ENCODE assay signal across 9 cellular contexts in genomic region chr20:52105573-52106422, GRCh38.
DNase-seq lines count a peak whose midpoint lies in the region; ATAC-seq, FAIRE-seq and TF ChIP-seq lines count a peak whose summit lies in the region.
"Had no signal": no experiment of that assay in that cellular context is flagged by ENCODE, and none has a peak within 500 bp of the region (broad histone marks: within the 10 kb centered on the region; RNA-seq: fewer than 3 reads in every experiment).

No MANE protein-coding gene starts in this region.

- intact Hi-C loops in endothelial cell of umbilical vein (cut with micrococcal nuclease): no loop called here

- no TSS peak for BruUV-seq in endothelial cell of umbilical vein (replicated peaks; lab: Mats Ljungman, UMichigan)

- no peaks in the 10 kb centered on the region for H3K9me3 ChIP-seq in endothelial cell of umbilical vein (replicated peaks; ENCODE audit: control insufficient read depth, insufficient read depth, low read length)
- no peaks in the 10 kb centered on the region for H3K9me3 ChIP-seq in gastroesophageal sphincter

- peaks cover 35% of the 10 kb centered on the region for H3K79me2 ChIP-seq in endothelial cell of umbilical vein (ENCODE audit: control insufficient read depth, insufficient read depth, low read length)

- CTCF ChIA-PET in BJ (lab: Yijun Ruan, JAX): interaction anchor here (0.6 kb wide), 2 partner anchors 11 to 34 kb away, joined by 3 read pairs; no protein-coding TSS in a partner anchor
- CTCF ChIA-PET in endothelial cell of umbilical vein (lab: Charles Lee): interaction anchor here (0.6 to 2.9 kb wide), 4 partner anchors 9 to 50 kb away, joined by 3 to 18 read pairs (median 3); no protein-coding TSS in a partner anchor

- DNase-seq in BJ (ENCODE audit: low read depth): no peak
- peak; percentile 90 for DNase-seq in NCI-H2171 treated with DMSO at 0.1 percent for 48 hours (lab: John Stamatoyannopoulos, UW)
- peak; percentile 40 for DNase-seq in endothelial cell of umbilical vein (ENCODE audit: low read depth, low spot score)
- no peak for DNase-seq in naive thymus-derived CD8-positive, alpha-beta T cell
- no peak for DNase-seq in CD1c-positive myeloid dendritic cell (ENCODE audit: extremely low spot score)

- H3K36me3 ChIP-seq in BJ (ENCODE audit: control insufficient read depth, insufficient read depth, low read length) (no peaks in the 10 kb centered on the region), endothelial cell of umbilical vein (ENCODE audit: control insufficient read depth in 2 of 2, extremely low read depth in 1 of 2, insufficient read depth in 2 of 2, low read length in 2 of 2) (no peaks in the 10 kb centered on the region), gastroesophageal sphincter (peaks cover 0 to 4% of the 10 kb centered on the region in 2 donors)

- TF ChIP-seq EP300 in gastroesophageal sphincter (IDR thresholded peaks at IDR 0.05): no peak

- TF ChIP-seq POLR2A in endothelial cell of umbilical vein (IDR thresholded peaks at IDR 0.05; ENCODE audit: low read depth, low read length) (no peak), gastroesophageal sphincter (IDR thresholded peaks at IDR 0.05) (no peak)

- peak overlapping the region; percentile 67 for H3K9ac ChIP-seq in endothelial cell of umbilical vein (replicated peaks; ENCODE audit: extremely low read depth, insufficient read depth, low read length)

- H3K27ac Mint-ChIP-seq in naive thymus-derived CD8-positive, alpha-beta T cell: no peak overlapping the region

- peaks cover 16 to 35% (median 30%) of the 10 kb centered on the region in 5 donors for H3K27me3 Mint-ChIP-seq in naive thymus-derived CD8-positive, alpha-beta T cell

- no peaks in the 10 kb centered on the region for H3K27me3 ChIP-seq in BJ (ENCODE audit: control insufficient read depth, insufficient read depth, low read length)
- H3K27me3 ChIP-seq in endothelial cell of umbilical vein (ENCODE audit: control insufficient read depth in 2 of 2, insufficient read depth in 2 of 2, low read length in 2 of 2): no peaks in the 10 kb centered on the region
- peaks cover 40% of the 10 kb centered on the region for H3K27me3 ChIP-seq in gastroesophageal sphincter

- dilution Hi-C loops in endothelial cell of umbilical vein (cut with MboI; ENCODE audit: extremely low pct_ligation_motif_present, low sequenced_read_pairs): no loop called here

- H3K36me3 Mint-ChIP-seq in naive thymus-derived CD8-positive, alpha-beta T cell: peaks cover 3 to 9% (median 7%) of the 10 kb centered on the region in 3 donors

- 4 to 8% methylated on average over 5 to 9 of the region's 39 CpGs for WGBS in gastroesophageal sphincter (ENCODE audit: low coverage in 1 of 2), 2 donors

- no peak for ATAC-seq in naive thymus-derived CD8-positive, alpha-beta T cell
- ATAC-seq in GM21515 (IDR thresholded peaks at IDR 0.05; ENCODE audit: unreplicated experiment): no peak
- no peak for ATAC-seq in HG03432 (IDR thresholded peaks at IDR 0.05; ENCODE audit: unreplicated experiment)
- no peak for ATAC-seq in gastroesophageal sphincter
- ATAC-seq: HCT116 had no signal

- peak; percentile 89 for FAIRE-seq in endothelial cell of umbilical vein (lab: Jason Lieb, UNC)

- peak overlapping the region; percentile 84 for H3K4me2 ChIP-seq in endothelial cell of umbilical vein (ENCODE audit: insufficient read depth, low read length)

- H3K9me3 Mint-ChIP-seq in naive thymus-derived CD8-positive, alpha-beta T cell: peaks cover 0 to 2% (median 0%) of the 10 kb centered on the region in 9 donors

- peak overlapping the region; percentile 35 for H2AFZ ChIP-seq in endothelial cell of umbilical vein (ENCODE audit: low read depth, low read length)

- H3K4me3 ChIP-seq in BJ (ENCODE audit: low read depth, low read length) (peak overlapping the region; percentile 61), endothelial cell of umbilical vein (replicated peaks in 1 of 3; ENCODE audit: insufficient read depth in 1 of 3, low read depth in 1 of 3, low read length in 3 of 3) (peak overlapping the region; percentile 43 to 71 (median 64)), gastroesophageal sphincter (peak overlapping the region in 1 of 2 donors; percentile 55)

- peak; percentile 50 for TF ChIP-seq CTCF in BJ (IDR thresholded peaks at IDR 0.05; ENCODE audit: insufficient read depth, low read depth, low read length)
- TF ChIP-seq CTCF in endothelial cell of umbilical vein (IDR thresholded peaks at IDR 0.05; ENCODE audit: extremely low read depth in 1 of 2, insufficient read depth in 1 of 2, low read depth in 1 of 2, low read length in 2 of 2): peak; percentile 29 to 48
- no peak for TF ChIP-seq CTCF in gastroesophageal sphincter (IDR thresholded peaks at IDR 0.05)

- H3K4me1 ChIP-seq in endothelial cell of umbilical vein (ENCODE audit: control insufficient read depth, extremely low read depth, insufficient read depth, low read length) (peaks cover 26% of the 10 kb centered on the region), gastroesophageal sphincter (peaks cover 0 to 31% (median 24%) of the 10 kb centered on the region in 3 donors)

- H3K4me3 Mint-ChIP-seq in naive thymus-derived CD8-positive, alpha-beta T cell: peak overlapping the region; percentile 18 to 82 (median 50)

- no peaks in the 10 kb centered on the region for H4K20me1 ChIP-seq in endothelial cell of umbilical vein (replicated peaks; ENCODE audit: control insufficient read depth, extremely low read depth, insufficient read depth, low read length)

- H3K4me1 Mint-ChIP-seq in naive thymus-derived CD8-positive, alpha-beta T cell: peaks cover 10 to 30% (median 25%) of the 10 kb centered on the region in 4 donors

- H3K27ac ChIP-seq in endothelial cell of umbilical vein (ENCODE audit: insufficient read depth, low read depth, low read length): no peak overlapping the region
- no peak overlapping the region for H3K27ac ChIP-seq in gastroesophageal sphincter

- POLR2A ChIA-PET in BJ (lab: Charles Lee): no interaction called here
- POLR2A ChIA-PET in endothelial cell of umbilical vein (lab: Charles Lee): interaction anchor here (0.6 kb wide), 1 partner anchor 10 kb away, joined by 7 read pairs; no protein-coding TSS in a partner anchor
- POLR2A ChIA-PET in naive thymus-derived CD8-positive, alpha-beta T cell (lab: Charles Lee): no interaction called here

- no peaks in the 10 kb centered on the region for H3K9me1 ChIP-seq in endothelial cell of umbilical vein (replicated peaks; ENCODE audit: control insufficient read depth, extremely low read depth, insufficient read depth, low read length)

TF ChIP-seq in endothelial cell of umbilical vein, 7 proteins besides CTCF, POLR2A, EP300 and RAD21:
- TF ChIP-seq MYC (IDR thresholded peaks at IDR 0.05; ENCODE audit: low read depth, low read length): no peak
- no peak for TF ChIP-seq GATA2 (IDR thresholded peaks at IDR 0.05; ENCODE audit: insufficient read depth, insufficient read length, low read depth, low read length)
- TF ChIP-seq FOS (IDR thresholded peaks at IDR 0.05; ENCODE audit: borderline replicate concordance, insufficient read depth, low read length): no peak
- no peak for TF ChIP-seq MAX (IDR thresholded peaks at IDR 0.05; ENCODE audit: insufficient read depth, insufficient read length)

Comparison
In these comparisons a context has a peak if more than half of its experiments do, and no peak if none do; other contexts are left out.
1. DNase-seq: peak in NCI-H2171 treated with DMSO at 0.1 percent for 48 hours (single experiment) and endothelial cell of umbilical vein (single experiment); none in BJ (single experiment), naive thymus-derived CD8-positive, alpha-beta T cell (0 of 10) and CD1c-positive myeloid dendritic cell (single experiment).
2. CTCF ChIP-seq: peak in BJ (single experiment) and endothelial cell of umbilical vein (2 of 2); none in gastroesophageal sphincter (0 of 4).